In the genomic region with DNA sequence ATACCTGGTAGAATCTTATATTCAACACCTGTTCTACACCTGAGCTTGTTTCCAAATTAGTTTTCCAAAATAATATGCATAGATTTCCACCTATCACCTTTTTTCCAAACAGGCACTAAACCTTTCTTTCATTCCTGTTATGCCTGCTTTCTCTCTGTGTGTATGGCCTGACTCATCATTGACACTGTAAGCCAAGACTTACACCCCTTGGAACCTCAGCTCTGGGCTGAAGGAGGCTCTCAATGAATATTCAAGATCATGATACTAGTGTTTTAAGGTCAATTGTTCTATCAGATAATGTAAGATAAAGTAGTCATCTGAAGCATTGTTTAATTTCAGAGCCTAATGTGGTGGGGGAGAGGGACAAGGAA, we compare ENCODE assay signal across 20 cellular contexts.
"Had no signal": no experiment of that assay in that cellular context is flagged by ENCODE, and none has a peak within 500 bp of the region (broad histone marks: within the 10 kb centered on the region; RNA-seq: fewer than 3 reads in every experiment).

No MANE protein-coding gene starts in this region.

- H3K27me3 Mint-ChIP-seq: dendritic cell treated with granulocyte-macrophage colony-stimulating factor and Interleukin-4, amounts not matched to agents 40 ng/mL and 50 ng/mL, for 4 days; effector memory CD8-positive, alpha-beta T cell; natural killer cell treated with Interleukin-12 subunit alpha and Interleukin-12 subunit beta and Interleukin-15 and Interleukin-18, amount 100 ng/mL, for 72 hours; stimulated activated naive B cell treated with anti-CD40 and anti-IgM and Interleukin-4, amounts not matched to agents 10 μg/mL and 1 μg/mL and 100 μg/mL, for 72 hours; stimulated activated naive CD8-positive, alpha-beta T cell treated with anti-CD3 and anti-CD28 coated beads, Interleukin-15, amount 100 ng/mL, for 72 hours had no signal

- H3K36me3 Mint-ChIP-seq: natural killer cell treated with Interleukin-12 subunit alpha and Interleukin-12 subunit beta and Interleukin-15 and Interleukin-18, amount 100 ng/mL, for 72 hours; stimulated activated naive B cell treated with anti-CD40 and anti-IgM and Interleukin-4, amounts not matched to agents 10 μg/mL and 1 μg/mL and 100 μg/mL, for 72 hours had no signal

- H3K4me1 Mint-ChIP-seq: stimulated activated naive B cell treated with anti-CD40 and anti-IgM and Interleukin-4, amounts not matched to agents 10 μg/mL and 1 μg/mL and 100 μg/mL, for 72 hours; stimulated activated naive CD8-positive, alpha-beta T cell treated with anti-CD3 and anti-CD28 coated beads, Interleukin-15, amount 100 ng/mL, for 72 hours had no signal

- H3K4me3 ChIP-seq: heart left ventricle, pancreas, psoas muscle, sigmoid colon, skin epidermis, testis, tibial nerve, upper lobe of right lung had no signal

- H3K4me3 Mint-ChIP-seq: dendritic cell treated with granulocyte-macrophage colony-stimulating factor and Interleukin-4, amounts not matched to agents 40 ng/mL and 50 ng/mL, for 4 days; effector memory CD8-positive, alpha-beta T cell; natural killer cell treated with Interleukin-12 subunit alpha and Interleukin-12 subunit beta and Interleukin-15 and Interleukin-18, amount 100 ng/mL, for 72 hours; stimulated activated naive B cell treated with anti-CD40 and anti-IgM and Interleukin-4, amounts not matched to agents 10 μg/mL and 1 μg/mL and 100 μg/mL, for 72 hours; stimulated activated naive CD8-positive, alpha-beta T cell treated with anti-CD3 and anti-CD28 coated beads, Interleukin-15, amount 100 ng/mL, for 72 hours had no signal

- DNase-seq: cerebellar nuclear complex; effector memory CD8-positive, alpha-beta T cell; heart left ventricle; hypothalamus; islet precursor cell; left colon; occipital lobe; pancreas; psoas muscle; sigmoid colon; stimulated activated CD4-positive, alpha-beta T cell treated with anti-CD3 and anti-CD28 coated beads, Interleukin-2, amount 100 ng/mL, for 24 hours; stimulated activated CD4-positive, alpha-beta T cell treated with anti-CD3 and anti-CD28 coated beads, Interleukin-4, amount 100 ng/mL, for 4 hours; stimulated activated naive B cell treated with anti-CD40 and anti-IgM and Interleukin-4, amounts not matched to agents 10 μg/mL and 1 μg/mL and 100 μg/mL, for 72 hours; stimulated activated naive CD8-positive, alpha-beta T cell treated with anti-CD3 and anti-CD28 coated beads, Interleukin-15, amount 100 ng/mL, for 72 hours; testis; upper lobe of right lung had no signal

- ATAC-seq: effector memory CD8-positive, alpha-beta T cell; heart left ventricle; left colon; natural killer cell treated with Interleukin-12 subunit alpha and Interleukin-12 subunit beta and Interleukin-15 and Interleukin-18, amount 100 ng/mL, for 72 hours; pancreas; psoas muscle; stimulated activated naive B cell treated with anti-CD40 and anti-IgM and Interleukin-4, amounts not matched to agents 10 μg/mL and 1 μg/mL and 100 μg/mL, for 72 hours; stimulated activated naive CD8-positive, alpha-beta T cell treated with anti-CD3 and anti-CD28 coated beads, Interleukin-15, amount 100 ng/mL, for 72 hours; upper lobe of right lung had no signal

- H3K27ac Mint-ChIP-seq: dendritic cell treated with granulocyte-macrophage colony-stimulating factor and Interleukin-4, amounts not matched to agents 40 ng/mL and 50 ng/mL, for 4 days; effector memory CD8-positive, alpha-beta T cell; natural killer cell treated with Interleukin-12 subunit alpha and Interleukin-12 subunit beta and Interleukin-15 and Interleukin-18, amount 100 ng/mL, for 72 hours; stimulated activated naive B cell treated with anti-CD40 and anti-IgM and Interleukin-4, amounts not matched to agents 10 μg/mL and 1 μg/mL and 100 μg/mL, for 72 hours; stimulated activated naive CD8-positive, alpha-beta T cell treated with anti-CD3 and anti-CD28 coated beads, Interleukin-15, amount 100 ng/mL, for 72 hours had no signal
